In the genomic region with DNA sequence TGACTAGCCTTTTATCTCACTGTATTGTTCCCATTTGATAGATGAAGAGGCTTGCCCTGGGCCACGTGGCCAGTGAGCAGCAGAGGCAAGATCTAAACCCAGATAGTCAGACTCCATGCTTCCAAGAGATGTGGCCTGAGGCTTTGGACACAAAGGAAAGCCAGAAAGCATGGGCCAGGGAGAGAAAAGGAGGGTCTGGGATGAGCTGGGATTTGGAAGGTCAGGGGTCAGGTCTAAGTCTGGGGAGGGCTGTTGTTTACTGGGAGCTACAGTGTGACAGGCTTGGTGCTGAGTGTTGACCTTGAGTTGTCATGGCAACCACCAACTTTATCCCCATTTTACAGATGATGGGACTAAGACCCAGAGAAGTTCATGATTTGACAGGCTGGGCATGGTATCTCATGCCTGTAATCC, we compare ENCODE assay signal across 8 cellular contexts. TPM values are rescaled to one million over a fixed set of nuclear protein-coding genes. Genes with fewer than 3 reads are reported as not detected.
DNase-seq lines count a peak whose midpoint lies in the region; ATAC-seq and TF ChIP-seq lines count a peak whose summit lies in the region.
"Had no signal": no experiment of that assay in that cellular context is flagged by ENCODE, and none has a peak within 500 bp of the region (broad histone marks: within the 10 kb centered on the region; RNA-seq: fewer than 3 reads in every experiment).

No MANE protein-coding gene starts in this region.

- H3K27me3 Mint-ChIP-seq in activated naive CD8-positive, alpha-beta T cell treated with anti-CD3 and anti-CD28 coated beads, Interleukin-2, amount 50 U/mL, for 24 hours, result no peaks in the 10 kb centered on the region
- peaks cover 7% of the 10 kb centered on the region for H3K27me3 Mint-ChIP-seq in neural progenitor cell (ENCODE audit: insufficient read depth, low read depth)

- peak overlapping the region in 1 of 2 experiments; percentile 37; a peak in 1 of 4 replicates for H4K8ac ChIP-seq in IMR-90 (ENCODE audit: low read depth in 2 of 2, low read length in 2 of 2)

- no peaks in the 10 kb centered on the region for H3K79me2 ChIP-seq in neural progenitor cell (ENCODE audit: low read depth)

- H3K27me3 ChIP-seq in IMR-90 (ENCODE audit: control insufficient read depth, insufficient read depth, low read length) (no peaks in the 10 kb centered on the region), neural progenitor cell (peaks cover 8% of the 10 kb centered on the region)

- H4K91ac ChIP-seq in IMR-90 (ENCODE audit: insufficient read depth, low read depth, low read length), result no peak overlapping the region

- ATAC-seq in IMR-90 (ENCODE audit: low read depth), result no peak
- no peak for ATAC-seq in activated naive CD8-positive, alpha-beta T cell treated with anti-CD3 and anti-CD28 coated beads, Interleukin-2, amount 50 U/mL, for 24 hours
- ATAC-seq: left cardiac atrium had no signal

- H2BK20ac ChIP-seq in IMR-90 (ENCODE audit: low read depth, low read length), result no peak overlapping the region

- H2AK9ac ChIP-seq in IMR-90 (replicated peaks; ENCODE audit: low read depth, low read length, poor library complexity), result peak overlapping the region; percentile 93

- H4K20me1 ChIP-seq in IMR-90 (ENCODE audit: insufficient read depth, low read length), result no peaks in the 10 kb centered on the region; the same call in 1 of the 2 replicates
- no peaks in the 10 kb centered on the region for H4K20me1 ChIP-seq in neural progenitor cell (ENCODE audit: low read depth)

- no peak overlapping the region for H2BK5ac ChIP-seq in IMR-90 (ENCODE audit: low read depth, low read length, poor library complexity, severe bottlenecking)

- H3K4me3 ChIP-seq in IMR-90 (ENCODE audit: insufficient read depth, low read depth, low read length) (no peak overlapping the region), neural progenitor cell (no peak overlapping the region)

- no peak for DNase-seq in IMR-90
- no peak for DNase-seq in activated naive CD8-positive, alpha-beta T cell treated with anti-CD3 and anti-CD28 coated beads, Interleukin-2, amount 50 U/mL, for 24 hours
- no peak for DNase-seq in neural progenitor cell (ENCODE audit: low spot score)
- DNase-seq in pons (ENCODE audit: low spot score), result no peak
- DNase-seq in NOMO-1 treated with DMSO at 0.1 percent for 48 hours (lab: John Stamatoyannopoulos, UW; ENCODE audit: unreplicated experiment), result no peak
- no peak for DNase-seq in NCI-H510A treated with DMSO at 0.1 percent for 48 hours (lab: John Stamatoyannopoulos, UW)
- DNase-seq: left cardiac atrium; stimulated activated CD4-positive, alpha-beta T cell treated with anti-CD3 and anti-CD28 coated beads, Interleukin-4, amount 100 ng/mL, for 24 hours had no signal

- H3K4me2 ChIP-seq in IMR-90 (ENCODE audit: low read depth, low read length) (peak overlapping the region; percentile 50; the same call in 1 of the 2 replicates), neural progenitor cell (no peak overlapping the region)

- H2BK15ac ChIP-seq in IMR-90 (ENCODE audit: low read depth, low read length), result no peak overlapping the region

- peaks cover 14% of the 10 kb centered on the region for H3K9me1 ChIP-seq in IMR-90 (ENCODE audit: insufficient read depth, low read length)

- H3K4me1 ChIP-seq in IMR-90 (ENCODE audit: control insufficient read depth, insufficient read depth, low read length), result peaks cover 21% of the 10 kb centered on the region
- peaks cover 3% of the 10 kb centered on the region for H3K4me1 ChIP-seq in neural progenitor cell

- no peak overlapping the region for H4K5ac ChIP-seq in IMR-90 (ENCODE audit: low read depth, low read length)

- peaks cover 20% of the 10 kb centered on the region for H3K36me3 Mint-ChIP-seq in activated naive CD8-positive, alpha-beta T cell treated with anti-CD3 and anti-CD28 coated beads, Interleukin-2, amount 50 U/mL, for 24 hours (ENCODE audit: low read depth)
- peaks cover 5% of the 10 kb centered on the region for H3K36me3 Mint-ChIP-seq in neural progenitor cell

- H3K9ac ChIP-seq in IMR-90 (ENCODE audit: low read depth, low read length), result no peak overlapping the region
- H3K9ac ChIP-seq in neural progenitor cell, result no peak overlapping the region

- H3K4me1 Mint-ChIP-seq in activated naive CD8-positive, alpha-beta T cell treated with anti-CD3 and anti-CD28 coated beads, Interleukin-2, amount 50 U/mL, for 24 hours, result peaks cover 37% of the 10 kb centered on the region
- H3K4me1 Mint-ChIP-seq in neural progenitor cell, result peaks cover 23% of the 10 kb centered on the region

- peak overlapping the region; percentile 86 for H3K4me3 Mint-ChIP-seq in activated naive CD8-positive, alpha-beta T cell treated with anti-CD3 and anti-CD28 coated beads, Interleukin-2, amount 50 U/mL, for 24 hours
- H3K4me3 Mint-ChIP-seq in neural progenitor cell, result peak overlapping the region; percentile 34

- no peak for TF ChIP-seq RAD21 in IMR-90 (IDR thresholded peaks at IDR 0.05; ENCODE audit: low read length)

- H3F3A ChIP-seq in neural progenitor cell (ENCODE audit: low read depth), result peaks cover 15% of the 10 kb centered on the region

- H3K23ac ChIP-seq in IMR-90 (ENCODE audit: low read depth, low read length), result peak overlapping the region; percentile 94

- H2AK5ac ChIP-seq in IMR-90 (ENCODE audit: low read depth, low read length), result peak overlapping the region; percentile 13; the same call in 1 of the 2 replicates

- peaks cover 23 to 39% of the 10 kb centered on the region in 2 experiments for H3K79me1 ChIP-seq in IMR-90 (ENCODE audit: low read depth in 1 of 2, low read length in 2 of 2)

- peak overlapping the region; percentile 11 for H3K27ac Mint-ChIP-seq in activated naive CD8-positive, alpha-beta T cell treated with anti-CD3 and anti-CD28 coated beads, Interleukin-2, amount 50 U/mL, for 24 hours
- H3K27ac Mint-ChIP-seq in neural progenitor cell, result no peak overlapping the region

- dilution Hi-C loops in IMR-90 (cut with HindIII; ENCODE audit: low sequenced_read_pairs, unreplicated experiment), result no loop called here

- H3K14ac ChIP-seq in IMR-90 (replicated peaks; ENCODE audit: low read depth, low read length), result peak overlapping the region; percentile 71; the same call in 1 of the 2 replicates

- H3K36me3 ChIP-seq in IMR-90 (ENCODE audit: control insufficient read depth, insufficient read depth, low read length) (no peaks in the 10 kb centered on the region), neural progenitor cell (no peaks in the 10 kb centered on the region)

- 0 out of 2 replicates have a peak overlapping the region, but pooled peaks have one; percentile 21 for H3K4ac ChIP-seq in IMR-90 (ENCODE audit: low read depth, low read length)

- H2AFZ ChIP-seq in IMR-90 (replicated peaks; ENCODE audit: low read length, poor library complexity) (peak overlapping the region; percentile 41), neural progenitor cell (replicated peaks) (no peak overlapping the region)

- no peak for TF ChIP-seq POLR2A in IMR-90 (IDR thresholded peaks at IDR 0.05; ENCODE audit: low read depth, low read length)

- H3K9me3 Mint-ChIP-seq in activated naive CD8-positive, alpha-beta T cell treated with anti-CD3 and anti-CD28 coated beads, Interleukin-2, amount 50 U/mL, for 24 hours, result no peaks in the 10 kb centered on the region
- H3K9me3 Mint-ChIP-seq in neural progenitor cell, result no peaks in the 10 kb centered on the region

- in situ Hi-C loops in IMR-90 (cut with MboI; ENCODE audit: low sequenced_read_pairs), result loop anchor here (10.0 kb wide), 1 partner anchor 287 kb away; no protein-coding TSS in a partner anchor

- no peak overlapping the region for H3K27ac ChIP-seq in IMR-90 (ENCODE audit: insufficient read depth, low read length)
- H3K27ac ChIP-seq in neural progenitor cell, result no peak overlapping the region

- TF ChIP-seq CTCF in IMR-90 (conservative IDR thresholded peaks at IDR 0.05; ENCODE audit: low read depth, low read length), result no peak
- TF ChIP-seq CTCF in neural progenitor cell (IDR thresholded peaks at IDR 0.05), result no peak

- H3K18ac ChIP-seq in IMR-90 (ENCODE audit: low read depth, low read length), result no peak overlapping the region

- no TSS peak for BruUV-seq in IMR-90 (replicated peaks; lab: Mats Ljungman, UMichigan)

- H2BK120ac ChIP-seq in IMR-90 (ENCODE audit: low read depth, low read length), result no peak overlapping the region

- no CpG with 5 or more reads among the region's 1 CpG for WGBS in IMR-90 (ENCODE audit: extremely low coverage in 2 of 2, insufficient read length in 1 of 2), 2 experiments

- H3K56ac ChIP-seq in IMR-90 (ENCODE audit: extremely low read depth, insufficient read depth, low read length), result no peak overlapping the region

- POLR2A ChIA-PET in IMR-90 (lab: Charles Lee; ENCODE audit: unreplicated experiment), result no interaction called here

- CTCF ChIA-PET in IMR-90 (lab: Yijun Ruan, JAX), result no interaction called here

- no peaks in the 10 kb centered on the region for H3K9me3 ChIP-seq in IMR-90 (ENCODE audit: control insufficient read depth, insufficient read depth, low read length)
- H3K9me3 ChIP-seq in neural progenitor cell (ENCODE audit: low read depth), result no peaks in the 10 kb centered on the region

- intact Hi-C loops in IMR-90 (cut with micrococcal nuclease), result no loop called here

RNA-seq across cellular contexts. Expression of gene SLC35E4, which starts 2.1 kb away (rescaled TPM):
- total RNA-seq in IMR-90 (2012; rRNA removed) (6.8 and 6.9 TPM in 2 replicates), neural progenitor cell (ENCODE audit: low replicate concordance) (0.36 and 4.8 TPM in 2 replicates)
- 5.7 and 7.8 TPM in 2 replicates for polyA plus RNA-seq in IMR-90 (2012; rRNA removed)
- polyA plus RNA-seq in IMR-90 (2012; cell fraction: cytosol; rRNA removed), result 4.7 and 9.9 TPM in 2 replicates
- polyA plus RNA-seq in IMR-90 (2012; cell fraction: nucleus; rRNA removed; ENCODE audit: low replicate concordance), result 2.5 and 5.2 TPM in 2 replicates

RNA-seq across cellular contexts. Expression of gene DUSP18, which starts 30.0 kb away (rescaled TPM):
- total RNA-seq in IMR-90 (2012; rRNA removed), result 12.2 and 14.9 TPM in 2 replicates
- polyA plus RNA-seq in IMR-90 (2012; rRNA removed), result 14.3 and 14.9 TPM in 2 replicates
- 8.3 and 15.5 TPM in 2 replicates for polyA plus RNA-seq in IMR-90 (2012; cell fraction: cytosol; rRNA removed)
- polyA plus RNA-seq in IMR-90 (2012; cell fraction: nucleus; rRNA removed; ENCODE audit: low replicate concordance), result 12.1 and 17.7 TPM in 2 replicates
- 3.1 and 5.6 TPM in 2 replicates for total RNA-seq in neural progenitor cell (ENCODE audit: low replicate concordance)

RNA-seq across cellular contexts. Expression of gene TCN2, which starts 30.7 kb away (rescaled TPM):
- total RNA-seq in IMR-90 (2012; rRNA removed) (0.56 and 1.3 TPM in 2 replicates), neural progenitor cell (ENCODE audit: low replicate concordance) (33.9 and 66.5 TPM in 2 replicates)
- 3.6 and 4.0 TPM in 2 replicates for polyA plus RNA-seq in IMR-90 (2012; rRNA removed)
- 4.2 and 4.4 TPM in 2 replicates for polyA plus RNA-seq in IMR-90 (2012; cell fraction: cytosol; rRNA removed)
- polyA plus RNA-seq in IMR-90 (2012; cell fraction: nucleus; rRNA removed; ENCODE audit: low replicate concordance), result 1.8 and 2.1 TPM in 2 replicates

RNA-seq across cellular contexts. Expression of gene PES1, which starts 46.0 kb away (rescaled TPM):
- total RNA-seq in IMR-90 (2012; rRNA removed), result 118 and 142 TPM in 2 replicates
- polyA plus RNA-seq in IMR-90 (2012; rRNA removed), result 113 and 120 TPM in 2 replicates
- 91.4 and 114 TPM in 2 replicates for polyA plus RNA-seq in IMR-90 (2012; cell fraction: cytosol; rRNA removed)
- 98.2 and 133 TPM in 2 replicates for polyA plus RNA-seq in IMR-90 (2012; cell fraction: nucleus; rRNA removed; ENCODE audit: low replicate concordance)
- total RNA-seq in neural progenitor cell (ENCODE audit: low replicate concordance), result 30.2 and 54.4 TPM in 2 replicates

RNA-seq across cellular contexts. Expression of gene OSBP2, which starts 57.0 kb away (rescaled TPM):
- total RNA-seq in IMR-90 (2012; rRNA removed) (1.7 and 2.2 TPM in 2 replicates), neural progenitor cell (ENCODE audit: low replicate concordance) (0.58 and 2.4 TPM in 2 replicates)
- polyA plus RNA-seq in IMR-90 (2012; rRNA removed), result 1.8 and 2.2 TPM in 2 replicates
- 1.5 and 2.2 TPM in 2 replicates for polyA plus RNA-seq in IMR-90 (2012; cell fraction: cytosol; rRNA removed)
- 3.1 and 3.8 TPM in 2 replicates for polyA plus RNA-seq in IMR-90 (2012; cell fraction: nucleus; rRNA removed; ENCODE audit: low replicate concordance)

Comparison
In these comparisons a context has a peak if more than half of its experiments do, and no peak if none do; other contexts are left out.
1. RNA of gene TCN2, which starts 30.7 kb away (total RNA-seq): 33.9 to 66.5 TPM in neural progenitor cell; 0.56 to 1.3 TPM in IMR-90; every median in the first group is over 10 times any median in the second.